ENCODE assay signal across 23 cellular contexts in genomic region chr11:117407016-117407415, GRCh38.
"Had no signal": no experiment of that assay in that cellular context is flagged by ENCODE, and none has a peak within 500 bp of the region (broad histone marks: within the 10 kb centered on the region; RNA-seq: fewer than 3 reads in every experiment).

No MANE protein-coding gene starts in this region.

- H3K4me1 ChIP-seq: colonic mucosa, esophagus squamous epithelium, gastrocnemius medialis, heart right ventricle, left lung, lower lobe of right lung had no signal

- H3K9me3 ChIP-seq: colonic mucosa, gastrocnemius medialis had no signal

- H3K27ac ChIP-seq: colonic mucosa, epithelial cell of prostate, esophagus squamous epithelium, gastrocnemius medialis, heart right ventricle, left lung, lower lobe of right lung had no signal

- ATAC-seq: effector memory CD8-positive, alpha-beta T cell; esophagus mucosa; gastrocnemius medialis; heart right ventricle; left cardiac atrium; left lung; left ventricle myocardium superior; lower lobe of right lung had no signal

- DNase-seq: cerebellar nuclear complex; colonic mucosa; cortex of kidney; effector CD8-positive, alpha-beta T cell; effector memory CD8-positive, alpha-beta T cell; endodermal cell; erythroblast; esophagus squamous epithelium; foreskin fibroblast; foreskin melanocyte; gastrocnemius medialis; glutamatergic neuron; head of caudate nucleus; heart right ventricle; hippocampal formation; left cardiac atrium; left lung; left ventricle myocardium superior; lower lobe of right lung; mesenchymal stem cell; midbrain had no signal

- H3K4me3 ChIP-seq: colonic mucosa, esophagus squamous epithelium, gastrocnemius medialis, heart right ventricle, left lung, lower lobe of right lung had no signal

- H3K27me3 ChIP-seq: colonic mucosa, esophagus squamous epithelium, gastrocnemius medialis, heart right ventricle, left lung had no signal
